In the genomic region with DNA sequence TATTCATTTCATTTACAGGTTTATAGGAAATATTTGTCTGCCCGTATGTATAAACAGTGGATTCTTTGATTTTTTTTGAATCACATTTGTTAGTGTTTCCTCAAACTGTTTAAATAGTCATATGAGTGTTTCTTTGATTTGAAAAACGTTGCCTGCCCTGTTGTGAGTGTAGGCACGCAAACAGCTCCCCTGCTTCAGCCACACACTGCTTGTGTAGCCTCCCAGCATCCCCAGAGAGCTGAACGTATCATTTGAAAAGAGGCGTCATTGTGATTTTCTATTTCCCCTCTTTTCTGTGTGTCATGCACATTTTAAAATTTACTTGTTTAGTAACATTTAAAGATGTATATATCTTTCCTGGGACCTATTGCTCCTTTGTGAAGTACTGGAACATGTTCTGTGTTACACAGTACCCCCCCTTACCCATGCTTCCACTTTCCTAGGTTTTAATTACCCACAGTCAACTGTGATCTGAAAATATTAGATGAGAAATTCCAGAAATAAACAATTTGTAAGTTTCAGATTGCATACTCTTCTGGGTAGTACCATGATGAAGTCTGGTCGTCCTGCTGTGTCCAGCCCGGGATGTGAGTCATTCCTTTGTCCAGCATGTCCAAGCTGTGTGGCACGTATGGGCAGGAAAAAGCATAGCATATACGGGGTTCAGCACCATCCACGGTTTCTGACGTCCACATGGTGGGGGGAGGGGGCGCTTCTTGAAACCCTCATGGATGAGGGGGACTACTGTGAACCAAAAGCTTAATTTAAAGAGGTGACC, we compare ENCODE assay signal across 7 cellular contexts.
DNase-seq lines count a peak whose midpoint lies in the region; ATAC-seq and TF ChIP-seq lines count a peak whose summit lies in the region.
"Not testable (repeated sequence)": the region's sequence is repeated elsewhere in the genome, so short reads cannot be mapped to it uniquely, and the experiment has no call there.

No MANE protein-coding gene starts in this region.

- H3K4me1 ChIP-seq in HCT116 (ENCODE audit: control insufficient read depth in 1 of 2, insufficient read depth in 2 of 2, low read length in 2 of 2): not testable (repeated sequence)

- CTCF ChIA-PET in HCT116 (lab: Charles Lee): not testable (repeated sequence)

- TF ChIP-seq RAD21 in HCT116 (IDR thresholded peaks at IDR 0.05; ENCODE audit: low read depth): not testable (repeated sequence)

- peak overlapping the region; percentile 63 for H3K4me2 ChIP-seq in HCT116 (ENCODE audit: low read length)

- not testable (repeated sequence) for H3K36me3 ChIP-seq in HCT116 (ENCODE audit: control insufficient read depth in 1 of 2, insufficient read depth in 2 of 2, low read length in 2 of 2)

- in situ Hi-C loops in astrocyte of the cerebellum (cut with HindIII; ENCODE audit: low sequenced_read_pairs): not testable (repeated sequence)

- not testable (repeated sequence) for H3K27me3 Mint-ChIP-seq in mesothelial cell of epicardium (ENCODE audit: low read depth)

- BruUV-seq in HCT116 (replicated peaks; lab: Mats Ljungman, UMichigan): not testable (repeated sequence)

- H3K9me2 ChIP-seq in HCT116 (ENCODE audit: insufficient read depth): not testable (repeated sequence)

- not testable (repeated sequence) for H3K4me1 Mint-ChIP-seq in mesothelial cell of epicardium

- not testable (repeated sequence) for H3K9me3 ChIP-seq in HCT116 (ENCODE audit: control insufficient read depth in 1 of 2, insufficient read depth in 1 of 2, low read depth in 1 of 2, low read length in 2 of 2)

- not testable (repeated sequence) for TF ChIP-seq POLR2A in HCT116 (IDR thresholded peaks at IDR 0.05; ENCODE audit: borderline replicate concordance, extremely low read depth, insufficient read depth, insufficient read length)

- peak; percentile 41 for ATAC-seq in HCT116

- H3K9ac ChIP-seq in HCT116 (ENCODE audit: low read length): not testable (repeated sequence)

- peak overlapping the region; percentile 66 for H3K27ac Mint-ChIP-seq in mesothelial cell of epicardium

- H3K36me3 Mint-ChIP-seq in mesothelial cell of epicardium: not testable (repeated sequence)

- peak overlapping the region in 1 of 2 experiments; percentile 24; a peak in 1 of 4 replicates for H3K4me3 ChIP-seq in HCT116 (replicated peaks in 1 of 2; ENCODE audit: low read depth in 1 of 2, low read length in 2 of 2)
- H3K4me3 ChIP-seq in astrocyte of the cerebellum (ENCODE audit: low read depth, low read length); fibroblast of the aortic adventitia (ENCODE audit: low read depth, low read length): not testable (repeated sequence)

- not testable (repeated sequence) for H3K4me3 Mint-ChIP-seq in mesothelial cell of epicardium

- TF ChIP-seq CTCF in HCT116 (IDR thresholded peaks at IDR 0.05 in 2 of 3, conservative IDR thresholded peaks at IDR 0.05 in 1 of 3; ENCODE audit: borderline replicate concordance in 1 of 3, insufficient read depth in 1 of 3, low read depth in 2 of 3, low read length in 2 of 3); astrocyte of the cerebellum (IDR thresholded peaks at IDR 0.05; ENCODE audit: low read depth, low read length, missing control alignments); fibroblast of the aortic adventitia (IDR thresholded peaks at IDR 0.05; ENCODE audit: insufficient read depth, low read length); mesothelial cell of epicardium (IDR thresholded peaks at IDR 0.05; ENCODE audit: unreplicated experiment): not testable (repeated sequence)

- H2AFZ ChIP-seq in HCT116 (ENCODE audit: low read depth, low read length, poor library complexity, severe bottlenecking): not testable (repeated sequence)

- RAD21 ChIA-PET in HCT116 (lab: Charles Lee; ENCODE audit: low non-redundant PET in 1 of 2, low total read pairs in 2 of 2, uncharacterized antibody in 2 of 2, unreplicated experiment in 2 of 2): not testable (repeated sequence)

- not testable (repeated sequence) for H3K27me3 ChIP-seq in HCT116 (ENCODE audit: insufficient read depth, low read length)

- H3K9me3 Mint-ChIP-seq in mesothelial cell of epicardium: not testable (repeated sequence)

- H4K20me1 ChIP-seq in HCT116 (ENCODE audit: insufficient read depth): not testable (repeated sequence)

- peak; percentile 13 for DNase-seq in COLO829 (ENCODE audit: low spot score)
- DNase-seq in HCT116 (ENCODE audit: low read depth, low spot score); mesothelial cell of epicardium (ENCODE audit: low spot score in 2 of 2, unreplicated experiment in 2 of 2): not testable (repeated sequence)
- peak; percentile 79 for DNase-seq in RPMI7951 (ENCODE audit: low read depth)
- DNase-seq in astrocyte of the cerebellum (ENCODE audit: low read depth): peak; percentile 35
- peak; percentile 90 for DNase-seq in dermis blood vessel endothelial cell
- DNase-seq in fibroblast of the aortic adventitia (ENCODE audit: low read depth): peak; percentile 33

- POLR2A ChIA-PET in HCT116 (lab: Charles Lee): not testable (repeated sequence)

- not testable (repeated sequence) for H3K27ac ChIP-seq in HCT116 (ENCODE audit: low read depth, low read length)

- intact Hi-C loops in HCT116 (cut with micrococcal nuclease): not testable (repeated sequence)

- H3K79me2 ChIP-seq in HCT116 (ENCODE audit: insufficient read depth, low read length): not testable (repeated sequence)
